In the genomic region with DNA sequence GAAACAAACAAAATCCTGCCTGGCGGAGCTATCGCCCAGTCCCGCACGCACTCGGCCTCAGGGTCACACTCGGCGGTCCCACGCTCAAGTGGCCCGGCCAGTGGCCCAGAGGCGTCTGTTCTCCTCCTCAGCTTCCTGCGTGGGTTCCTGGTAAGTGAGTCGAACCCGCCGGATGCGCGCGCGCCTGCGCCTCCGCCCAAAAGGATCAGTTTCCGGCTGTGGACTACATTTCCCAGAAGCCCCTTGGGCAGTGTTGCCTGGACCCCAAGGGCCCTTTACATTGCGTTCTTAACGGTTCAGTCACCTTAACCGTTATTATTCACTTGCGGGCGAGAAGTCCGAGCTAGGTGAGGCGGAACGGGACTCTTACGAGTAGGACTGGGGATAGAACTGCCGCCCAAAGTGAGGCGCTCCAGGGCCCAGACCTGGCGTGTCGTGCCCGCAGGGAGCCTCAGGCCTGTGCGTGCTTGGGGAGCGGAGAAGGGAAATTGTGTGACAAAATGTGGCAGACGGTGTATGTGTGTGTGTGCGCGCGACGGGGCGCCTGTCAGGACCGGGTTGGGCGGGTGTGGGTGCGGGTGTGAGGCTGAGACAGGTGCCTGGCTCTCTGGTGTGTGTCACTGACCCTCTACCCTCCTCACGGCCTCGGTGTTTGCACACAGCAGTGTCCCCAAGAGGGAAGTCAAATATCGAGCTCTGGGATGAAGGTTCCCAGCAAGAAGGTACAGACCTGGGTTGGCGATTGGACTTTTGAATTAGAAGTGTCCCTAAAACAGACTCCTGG, we compare ENCODE assay signal across 8 cellular contexts. TPM values are rescaled to one million over a fixed set of nuclear protein-coding genes. Genes with fewer than 3 reads are reported as not detected.
DNase-seq lines count a peak whose midpoint lies in the region; TF ChIP-seq lines count a peak whose summit lies in the region.

Gene ZNF546 (plus strand): TSS at position 250 of the 784 bp plus-strand sequence. CDS start 1,267 bp downstream, outside the sequence.

- DNase-seq in ELF-1 (ENCODE audit: low read depth, low spot score) (peak; percentile 92), HCEC 1CT (peak; percentile 92), MM.1S (peak; percentile 92), SHP77 (lab: John Stamatoyannopoulos, UW) (peak; percentile 93 to 95), activated gamma-delta T cell (lab: John Stamatoyannopoulos, UW) (peak; percentile 81), fibroblast of villous mesenchyme (ENCODE audit: low read depth) (peak; percentile 89), nephron progenitor cell (peak; percentile 85)

- peaks cover 2% of the 10 kb centered on the region for H3K27me3 Mint-ChIP-seq in nephron progenitor cell (ENCODE audit: low read depth, poor library complexity)
- H3K27me3 Mint-ChIP-seq in stimulated activated naive CD8-positive, alpha-beta T cell treated with anti-CD3 and anti-CD28 coated beads, Interleukin-15, Interleukin-2, amounts not matched to agents 100 ng/mL and 50 ng/mL, for 24 hours: no peaks in the 10 kb centered on the region

- peaks cover 16% of the 10 kb centered on the region for H3K79me2 ChIP-seq in MM.1S (ENCODE audit: low read length)

- H3K4me3 ChIP-seq in MM.1S (ENCODE audit: low read length) (peak within 1 kb of the TSS; percentile 89), fibroblast of villous mesenchyme (ENCODE audit: low read depth, low read length) (peak within 1 kb of the TSS; percentile 80)

- H3K36me3 ChIP-seq in MM.1S (replicated peaks; ENCODE audit: insufficient read depth, low read length): no peaks in the 10 kb centered on the region

- H3F3A ChIP-seq in MM.1S (ENCODE audit: insufficient read depth, low read length): peaks cover 2% of the 10 kb centered on the region; the same call in 1 of the 2 replicates

- peak within 1 kb of the TSS; percentile 73 for H3K27ac Mint-ChIP-seq in nephron progenitor cell
- H3K27ac Mint-ChIP-seq in stimulated activated naive CD8-positive, alpha-beta T cell treated with anti-CD3 and anti-CD28 coated beads, Interleukin-15, Interleukin-2, amounts not matched to agents 100 ng/mL and 50 ng/mL, for 24 hours: peak within 1 kb of the TSS; percentile 96

- H3K36me3 Mint-ChIP-seq in nephron progenitor cell (ENCODE audit: low read depth): peaks cover 52% of the 10 kb centered on the region
- H3K36me3 Mint-ChIP-seq in stimulated activated naive CD8-positive, alpha-beta T cell treated with anti-CD3 and anti-CD28 coated beads, Interleukin-15, Interleukin-2, amounts not matched to agents 100 ng/mL and 50 ng/mL, for 24 hours (ENCODE audit: low read depth): peaks cover 38% of the 10 kb centered on the region

- peaks cover 41% of the 10 kb centered on the region for H3K9me3 Mint-ChIP-seq in nephron progenitor cell
- H3K9me3 Mint-ChIP-seq in stimulated activated naive CD8-positive, alpha-beta T cell treated with anti-CD3 and anti-CD28 coated beads, Interleukin-15, Interleukin-2, amounts not matched to agents 100 ng/mL and 50 ng/mL, for 24 hours: peaks cover 20% of the 10 kb centered on the region

- no peaks in the 10 kb centered on the region for H3K9me3 ChIP-seq in MM.1S (replicated peaks; ENCODE audit: insufficient read depth, low read length)

- H3K4me1 ChIP-seq in MM.1S (ENCODE audit: low read length): 0 out of 2 replicates have a peak, but pooled peaks cover 3% of the 10 kb centered on the region

- H4K20me1 ChIP-seq in MM.1S (ENCODE audit: insufficient read depth, low read length): no peaks in the 10 kb centered on the region

- peak within 1 kb of the TSS; percentile 88 for H2AFZ ChIP-seq in MM.1S (ENCODE audit: low read length)

- peak within 1 kb of the TSS; percentile 56 for H3K9ac ChIP-seq in MM.1S (ENCODE audit: low read length)

- H3K27me3 ChIP-seq in MM.1S (replicated peaks; ENCODE audit: insufficient read depth, low read length): no peaks in the 10 kb centered on the region

- TF ChIP-seq CTCF in MM.1S (IDR thresholded peaks at IDR 0.05; ENCODE audit: low read length) (no peak), fibroblast of villous mesenchyme (IDR thresholded peaks at IDR 0.05; ENCODE audit: insufficient read depth, low read depth, low read length) (no peak), nephron progenitor cell (IDR thresholded peaks at IDR 0.05) (no peak)

- peak within 1 kb of the TSS; percentile 38; the same call in 1 of the 2 replicates for H3K27ac ChIP-seq in MM.1S (ENCODE audit: low read length)

- no peaks in the 10 kb centered on the region for H3K9me2 ChIP-seq in MM.1S (replicated peaks; ENCODE audit: insufficient read depth, low read length)

- H3K4me3 Mint-ChIP-seq in nephron progenitor cell: peak within 1 kb of the TSS; percentile 99
- H3K4me3 Mint-ChIP-seq in stimulated activated naive CD8-positive, alpha-beta T cell treated with anti-CD3 and anti-CD28 coated beads, Interleukin-15, Interleukin-2, amounts not matched to agents 100 ng/mL and 50 ng/mL, for 24 hours: peak within 1 kb of the TSS; percentile 97

- H3K4me2 ChIP-seq in MM.1S (ENCODE audit: low read depth, low read length): peak within 1 kb of the TSS; percentile 67

- H3K4me1 Mint-ChIP-seq in nephron progenitor cell: peaks cover 29% of the 10 kb centered on the region
- H3K4me1 Mint-ChIP-seq in stimulated activated naive CD8-positive, alpha-beta T cell treated with anti-CD3 and anti-CD28 coated beads, Interleukin-15, Interleukin-2, amounts not matched to agents 100 ng/mL and 50 ng/mL, for 24 hours (ENCODE audit: low read depth): peaks cover 52% of the 10 kb centered on the region

RNA-seq across cellular contexts. Expression of gene ZNF546, which starts in this region (rescaled TPM):
- total RNA-seq in fibroblast of villous mesenchyme: 3.9 and 8.2 TPM in 2 replicates

Comparison
In these comparisons a context has a peak if more than half of its experiments do, and no peak if none do; other contexts are left out.
1. Peak in every context shown above with its lines: DNase-seq, H3K4me3 ChIP-seq and H3K27ac ChIP-seq.